ENCODE assay signal across 7 cellular contexts in genomic region chr5:43312699-43313034, GRCh38. TPM values are rescaled to one million over a fixed set of nuclear protein-coding genes. Genes with fewer than 3 reads are reported as not detected.
A peak's percentile ranks its signal among the peaks of the same experiment; 100 is the strongest.
DNase-seq lines count a peak whose midpoint lies in the region; ATAC-seq and TF ChIP-seq lines count a peak whose summit lies in the region.

No MANE protein-coding gene starts in this region.

- H3K27ac ChIP-seq in HCT116 (ENCODE audit: low read depth, low read length): peak overlapping the region; percentile 71
- H3K27ac ChIP-seq in mammary epithelial cell (ENCODE audit: insufficient read depth, low read depth, low read length): peak overlapping the region; percentile 83

- H3K4me1 ChIP-seq in HCT116 (ENCODE audit: control insufficient read depth in 1 of 2, insufficient read depth in 2 of 2, low read length in 2 of 2) (peaks cover 11 to 32% of the 10 kb centered on the region in 2 experiments; a peak in 3 of 4 replicates), mammary epithelial cell (ENCODE audit: insufficient read depth, low read length) (peaks cover 46% of the 10 kb centered on the region), mononuclear cell (ENCODE audit: insufficient read depth, low read length) (peaks cover 19% of the 10 kb centered on the region)

- no peak for DNase-seq in HCT116 (ENCODE audit: low read depth, low spot score)
- DNase-seq in NCI-H146 treated with DMSO at 0.1 percent for 48 hours (lab: John Stamatoyannopoulos, UW; ENCODE audit: unreplicated experiment): peak; percentile 47
- no peak for DNase-seq in mammary epithelial cell
- no peak for DNase-seq in ureter (ENCODE audit: low spot score)
- no peak for DNase-seq in activated CD8-positive, alpha-beta memory T cell treated with anti-CD3 and anti-CD28 coated beads, Interleukin-2, amount 50 U/mL, for 48 hours

- RAD21 ChIA-PET in HCT116 (lab: Charles Lee; ENCODE audit: low non-redundant PET in 1 of 2, low total read pairs in 2 of 2, uncharacterized antibody in 2 of 2, unreplicated experiment in 2 of 2): no interaction called here

- TF ChIP-seq RAD21 in HCT116 (IDR thresholded peaks at IDR 0.05; ENCODE audit: low read depth): no peak

- H3K79me2 ChIP-seq in HCT116 (ENCODE audit: insufficient read depth, low read length): peaks cover 54% of the 10 kb centered on the region
- H3K79me2 ChIP-seq in mammary epithelial cell (ENCODE audit: insufficient read depth, low read length): peaks cover 56% of the 10 kb centered on the region

- H3K27me3 ChIP-seq in HCT116 (ENCODE audit: insufficient read depth, low read length) (no peaks in the 10 kb centered on the region), mammary epithelial cell (ENCODE audit: insufficient read depth, low read length) (no peaks in the 10 kb centered on the region), mononuclear cell (ENCODE audit: insufficient read depth, low read length) (no peaks in the 10 kb centered on the region)

- in situ Hi-C loops in mammary epithelial cell (cut with MboI; ENCODE audit: low sequenced_read_pairs in 2 of 2): loop anchor here in 1 of 2 donors (10.0 kb wide), 1 partner anchor 52 kb away; no protein-coding TSS in a partner anchor

- H3K9me2 ChIP-seq in HCT116 (ENCODE audit: insufficient read depth): no peaks in the 10 kb centered on the region

- BruUV-seq in HCT116 (replicated peaks; lab: Mats Ljungman, UMichigan) (no TSS peak), mammary epithelial cell (replicated peaks; lab: Mats Ljungman, UMichigan) (no TSS peak)

- H2AFZ ChIP-seq in HCT116 (ENCODE audit: low read depth, low read length, poor library complexity, severe bottlenecking) (no peak overlapping the region), mammary epithelial cell (ENCODE audit: low read depth, low read length) (peak overlapping the region; percentile 57)

- intact Hi-C loops in HCT116 (cut with micrococcal nuclease): loop anchor here (10.0 kb wide), 1 partner anchor 188 kb away; the partner anchor contains the start of gene ZNF131
- intact Hi-C loops in mammary epithelial cell (cut with micrococcal nuclease): loop anchor here (2.0 to 10.0 kb wide), 3 partner anchors 50 to 190 kb away; partner anchors contain the start of genes TMEM267 and ZNF131

- no peak for TF ChIP-seq POLR2A in HCT116 (IDR thresholded peaks at IDR 0.05; ENCODE audit: borderline replicate concordance, extremely low read depth, insufficient read depth, insufficient read length)

- peak; percentile 1 for ATAC-seq in GM18508 (IDR thresholded peaks at IDR 0.05; ENCODE audit: insufficient read depth, unreplicated experiment)
- ATAC-seq in HCT116: peak; percentile 15; the same call in 1 of the 2 replicates

- 5% methylated on average over 8 of the region's 9 CpGs for WGBS in mammary epithelial cell (ENCODE audit: low coverage, missing lambda C conversion rate)

- TF ChIP-seq CTCF in HCT116 (IDR thresholded peaks at IDR 0.05 in 2 of 3, conservative IDR thresholded peaks at IDR 0.05 in 1 of 3; ENCODE audit: borderline replicate concordance in 1 of 3, insufficient read depth in 1 of 3, low read depth in 2 of 3, low read length in 2 of 3) (no peak), mammary epithelial cell (conservative IDR thresholded peaks at IDR 0.05 in 1 of 2, IDR thresholded peaks at IDR 0.05 in 1 of 2; ENCODE audit: extremely low read depth in 1 of 2, insufficient read depth in 1 of 2, low read depth in 1 of 2, low read length in 2 of 2) (no peak)

- no peaks in the 10 kb centered on the region for H4K20me1 ChIP-seq in HCT116 (ENCODE audit: insufficient read depth)
- H4K20me1 ChIP-seq in mammary epithelial cell (ENCODE audit: insufficient read depth, low read length): peaks cover 34% of the 10 kb centered on the region

- H3K36me3 ChIP-seq in HCT116 (ENCODE audit: control insufficient read depth in 1 of 2, insufficient read depth in 2 of 2, low read length in 2 of 2): no peaks in the 10 kb centered on the region
- H3K36me3 ChIP-seq in mammary epithelial cell (ENCODE audit: insufficient read depth, low read length): peaks cover 26% of the 10 kb centered on the region

- H3K9me3 ChIP-seq in HCT116 (ENCODE audit: control insufficient read depth in 1 of 2, insufficient read depth in 1 of 2, low read depth in 1 of 2, low read length in 2 of 2) (no peaks in the 10 kb centered on the region), mammary epithelial cell (replicated peaks; ENCODE audit: insufficient read depth, low read length) (no peaks in the 10 kb centered on the region), mononuclear cell (ENCODE audit: low read depth, low read length) (no peaks in the 10 kb centered on the region)

- dilution Hi-C loops in mammary epithelial cell (cut with HindIII; ENCODE audit: low sequenced_read_pairs): no loop called here

- H3K4me2 ChIP-seq in HCT116 (ENCODE audit: low read length): peak overlapping the region; percentile 89
- H3K4me2 ChIP-seq in mammary epithelial cell (ENCODE audit: insufficient read depth, low read depth, low read length): peak overlapping the region; percentile 84

- H3K4me3 ChIP-seq in HCT116 (replicated peaks in 1 of 2; ENCODE audit: low read depth in 1 of 2, low read length in 2 of 2): peak overlapping the region; percentile 88 to 91
- peak overlapping the region; percentile 93 to 98 (median 97) for H3K4me3 ChIP-seq in mammary epithelial cell (replicated peaks in 1 of 3; ENCODE audit: insufficient read depth in 1 of 3, low read depth in 2 of 3, low read length in 3 of 3)
- peak overlapping the region; percentile 69 for H3K4me3 ChIP-seq in mononuclear cell (ENCODE audit: low read length)

- H3K9ac ChIP-seq in HCT116 (ENCODE audit: low read length) (peak overlapping the region; percentile 91), mammary epithelial cell (ENCODE audit: insufficient read depth, low read length) (peak overlapping the region; percentile 97)

- POLR2A ChIA-PET in HCT116 (lab: Charles Lee): interaction anchor here (1.2 to 1.9 kb wide), 3 partner anchors 8 to 192 kb away, joined by 5 read pairs; partner anchors contain the start of gene ZNF131

- CTCF ChIA-PET in HCT116 (lab: Charles Lee) (interaction anchor here (1.6 kb wide), 1 partner anchor 172 kb away, joined by 6 read pairs; no protein-coding TSS in a partner anchor), mammary epithelial cell (lab: Charles Lee; ENCODE audit: low non-redundant PET) (interaction anchor here (0.6 to 1.2 kb wide), 2 partner anchors 19 to 171 kb away, joined by 8 to 10 read pairs; partner anchors contain the start of gene TMEM267)

TF ChIP-seq in HCT116, 20 proteins besides CTCF, POLR2A, EP300 and RAD21:
- TF ChIP-seq EGR1 (IDR thresholded peaks at IDR 0.05; ENCODE audit: low read depth): no peak
- no peak for TF ChIP-seq YY1 (IDR thresholded peaks at IDR 0.05; ENCODE audit: extremely low read depth, insufficient replicate concordance, low read depth, low read length)
- TF ChIP-seq, protein P1, sequence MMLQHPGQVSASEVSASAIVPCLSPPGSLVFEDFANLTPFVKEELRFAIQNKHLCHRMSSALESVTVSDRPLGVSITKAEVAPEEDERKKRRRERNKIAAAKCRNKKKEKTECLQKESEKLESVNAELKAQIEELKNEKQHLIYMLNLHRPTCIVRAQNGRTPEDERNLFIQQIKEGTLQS (IDR thresholded peaks at IDR 0.05): no peak
- no peak for TF ChIP-seq SP1 (IDR thresholded peaks at IDR 0.05; ENCODE audit: low read depth)
- no peak for TF ChIP-seq REST (IDR thresholded peaks at IDR 0.05; ENCODE audit: low read depth)
- no peak for TF ChIP-seq MAX (IDR thresholded peaks at IDR 0.05)
- TF ChIP-seq SIN3A (IDR thresholded peaks at IDR 0.05; ENCODE audit: low read depth): no peak

RNA-seq across cellular contexts. Expression of gene HMGCS1, which starts 0.5 kb away (rescaled TPM):
- total RNA-seq in HCT116 (2021; ENCODE audit: unreplicated experiment): 52.8 TPM
- polyA plus RNA-seq in HCT116 (2012): 19.8 and 23.3 TPM in 2 replicates
- total RNA-seq in mammary epithelial cell: 100 to 1,000 TPM in 1 of 2 donors, 10 to 100 TPM in 1; 68.8 to 218 TPM
- 148 TPM for polyA plus RNA-seq in mammary epithelial cell
- 191 TPM for polyA minus RNA-seq in mammary epithelial cell
- total RNA-seq in mononuclear cell: 53.0 TPM
- total RNA-seq in ureter: 131 TPM
